ENCODE assay signal across 9 cellular contexts in genomic region chr2:68829764-68830163, GRCh38. TPM values are rescaled to one million over a fixed set of nuclear protein-coding genes. Genes with fewer than 3 reads are reported as not detected.
DNase-seq lines count a peak whose midpoint lies in the region; TF ChIP-seq lines count a peak whose summit lies in the region.
"Had no signal": no experiment of that assay in that cellular context is flagged by ENCODE, and none has a peak within 500 bp of the region (broad histone marks: within the 10 kb centered on the region; RNA-seq: fewer than 3 reads in every experiment).

No MANE protein-coding gene starts in this region.

- H3K4me2 ChIP-seq in OCI-LY3 (ENCODE audit: low read length), result peak overlapping the region; percentile 25

- peaks cover 94% of the 10 kb centered on the region for H3K4me1 ChIP-seq in OCI-LY3 (ENCODE audit: low read length)
- H3K4me1 ChIP-seq in prostate gland (replicated peaks), result peaks cover 4% of the 10 kb centered on the region

- H3K4me3 ChIP-seq in OCI-LY3 (ENCODE audit: low read length) (no peak overlapping the region), coronary artery (peak overlapping the region; percentile 44), prostate gland (no peak overlapping the region)

- peak overlapping the region; percentile 5; the same call in 1 of the 2 replicates for H3K9ac ChIP-seq in OCI-LY3 (ENCODE audit: low read length)

- 45% methylated on average over 2 of the region's 2 CpGs for WGBS in prostate gland

- no peaks in the 10 kb centered on the region for H3K27me3 ChIP-seq in OCI-LY3 (ENCODE audit: low read depth, low read length)
- no peaks in the 10 kb centered on the region for H3K27me3 ChIP-seq in prostate gland (replicated peaks; ENCODE audit: insufficient read depth)

- TF ChIP-seq POLR2A in prostate gland (IDR thresholded peaks at IDR 0.05), result no peak

- H3K36me3 ChIP-seq in OCI-LY3 (replicated peaks; ENCODE audit: low read depth, low read length) (peaks cover 35% of the 10 kb centered on the region), prostate gland (no peaks in the 10 kb centered on the region)

- TF ChIP-seq CTCF in C4-2B (conservative IDR thresholded peaks at IDR 0.05) (no peak), OCI-LY3 (IDR thresholded peaks at IDR 0.05; ENCODE audit: low read depth, low read length) (no peak), coronary artery (IDR thresholded peaks at IDR 0.05) (no peak), prostate gland (IDR thresholded peaks at IDR 0.05) (no peak)

- intact Hi-C loops in prostate gland (cut with DNase I), result loop anchor here (10.0 kb wide), 1 partner anchor 75 kb away; no protein-coding TSS in a partner anchor

- DNase-seq in coronary artery (ENCODE audit: low spot score) (no peak), prostate gland (ENCODE audit: low spot score) (no peak), NCI-H748 (lab: John Stamatoyannopoulos, UW; ENCODE audit: unreplicated experiment) (no peak), DMS53 (lab: John Stamatoyannopoulos, UW) (no peak), NCI-H510A (lab: John Stamatoyannopoulos, UW) (no peak), NCI-H2081 (lab: John Stamatoyannopoulos, UW) (no peak)
- DNase-seq: NCI-H146 had no signal

- peak overlapping the region; percentile 38 for H3K27ac ChIP-seq in C4-2B
- peak overlapping the region; percentile 98 for H3K27ac ChIP-seq in OCI-LY3 (ENCODE audit: low read length)
- H3K27ac ChIP-seq in coronary artery, result peak overlapping the region; percentile 88 to 92
- peak overlapping the region; percentile 8 to 36 for H3K27ac ChIP-seq in prostate gland

- peaks cover 58% of the 10 kb centered on the region for H3K79me2 ChIP-seq in OCI-LY3 (ENCODE audit: low read length)

- no peak overlapping the region for H2AFZ ChIP-seq in OCI-LY3 (ENCODE audit: low read depth, low read length)

- H3K9me3 ChIP-seq in OCI-LY3 (ENCODE audit: insufficient read depth, low read length) (no peaks in the 10 kb centered on the region), prostate gland (no peaks in the 10 kb centered on the region)

- peaks cover 32% of the 10 kb centered on the region for H4K20me1 ChIP-seq in OCI-LY3 (ENCODE audit: insufficient read depth, low read length)

RNA-seq across cellular contexts. Expression of gene BMP10, which starts 41.4 kb away (rescaled TPM):
- not detected for total RNA-seq in prostate gland

Comparison
In these comparisons a context has a peak if more than half of its experiments do, and no peak if none do; other contexts are left out.
1. H3K27ac ChIP-seq: peak in every context shown above with its lines; median percentile 98 in OCI-LY3; 90 in coronary artery; 38 in C4-2B; 22 in prostate gland.